In the genomic region with DNA sequence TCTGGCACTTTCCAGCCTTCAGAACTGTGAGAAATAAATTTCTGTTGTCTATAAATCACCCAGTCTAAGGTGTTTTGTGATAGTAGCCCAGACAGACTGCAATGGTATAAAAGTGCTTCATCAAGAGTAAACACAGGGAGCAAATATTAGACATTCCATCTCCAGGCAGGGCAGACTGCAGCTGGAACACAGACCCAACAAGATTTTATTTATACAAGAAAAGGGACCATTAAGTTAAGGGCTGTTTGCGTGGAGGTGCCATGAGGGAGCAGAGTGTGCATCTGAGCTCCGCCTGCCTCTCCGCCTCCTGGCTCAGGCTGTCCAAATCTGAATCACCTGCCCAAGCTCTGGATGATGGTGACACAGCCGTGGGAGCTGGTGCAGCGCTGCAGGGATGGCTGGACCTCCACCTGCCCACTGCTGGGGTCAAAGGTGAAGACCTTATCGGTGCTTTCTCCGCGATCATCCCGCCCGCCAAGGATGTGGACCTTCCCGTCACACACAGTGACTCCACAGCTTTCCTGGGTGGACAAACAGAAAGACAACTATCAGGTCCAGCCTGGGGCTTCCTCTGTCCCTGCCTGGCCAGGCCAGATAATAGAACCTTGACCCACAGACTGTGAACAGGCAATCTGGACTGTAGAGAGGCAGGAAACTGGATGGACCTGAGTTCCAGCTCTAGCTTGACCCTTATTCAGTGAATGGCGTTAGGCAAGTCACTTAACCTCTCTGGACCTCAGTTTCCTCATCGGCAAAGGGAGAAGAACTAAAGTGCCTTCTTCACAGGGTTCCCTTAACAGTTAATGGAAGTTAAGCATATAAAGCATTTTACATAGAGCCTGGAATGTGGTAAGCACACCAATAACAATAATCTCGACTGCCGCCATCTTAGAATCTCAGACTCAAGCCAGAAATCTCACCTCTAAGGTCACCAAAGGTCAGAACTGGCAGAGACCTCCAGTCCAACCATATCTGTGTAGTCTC, we compare ENCODE assay signal across 13 cellular contexts. TPM values are rescaled to one million over a fixed set of nuclear protein-coding genes. Genes with fewer than 3 reads are reported as not detected.
DNase-seq lines count a peak whose midpoint lies in the region; ATAC-seq and TF ChIP-seq lines count a peak whose summit lies in the region.
"Had no signal": no experiment of that assay in that cellular context is flagged by ENCODE, and none has a peak within 500 bp of the region (broad histone marks: within the 10 kb centered on the region; RNA-seq: fewer than 3 reads in every experiment).

No MANE protein-coding gene starts in this region.

- no peak overlapping the region for H3K4me3 Mint-ChIP-seq in brain
- H3K4me3 Mint-ChIP-seq: activated CD4-positive, alpha-beta T cell treated with anti-CD3 and anti-CD28 coated beads, Interleukin-2, amount 10 ng/mL, durations not matched to agents 24 days and 14 days; CD8-positive, alpha-beta memory T cell had no signal

- H4K20me1 ChIP-seq in MM.1S (ENCODE audit: insufficient read depth, low read length) = no peaks in the 10 kb centered on the region

- H3K4me1 ChIP-seq in MM.1S (ENCODE audit: low read length) = no peaks in the 10 kb centered on the region

- TF ChIP-seq CTCF in brain (conservative IDR thresholded peaks at IDR 0.05) (no peak), omental fat pad (IDR thresholded peaks at IDR 0.05) (no peak), coronary artery (IDR thresholded peaks at IDR 0.05) (no peak), MM.1S (IDR thresholded peaks at IDR 0.05; ENCODE audit: low read length) (no peak)

- peaks cover 6% of the 10 kb centered on the region; the same call in 1 of the 2 replicates for H3F3A ChIP-seq in MM.1S (ENCODE audit: insufficient read depth, low read length)

- no peaks in the 10 kb centered on the region for H3K36me3 ChIP-seq in MM.1S (replicated peaks; ENCODE audit: insufficient read depth, low read length)

- H3K27ac ChIP-seq in coronary artery (peak overlapping the region in 1 of 2 donors; percentile 65), MM.1S (ENCODE audit: low read length) (no peak overlapping the region)
- H3K27ac ChIP-seq: GM23248 had no signal

- no peak overlapping the region for H3K4me3 ChIP-seq in coronary artery
- H3K4me3 ChIP-seq in MM.1S (ENCODE audit: low read length) = no peak overlapping the region
- H3K4me3 ChIP-seq: GM23248 had no signal

- H2AFZ ChIP-seq in MM.1S (ENCODE audit: low read length) = no peak overlapping the region
- H2AFZ ChIP-seq: GM23248 had no signal

- no peaks in the 10 kb centered on the region for H3K9me2 ChIP-seq in MM.1S (replicated peaks; ENCODE audit: insufficient read depth, low read length)

- H3K9me3 Mint-ChIP-seq in brain = peaks cover 0 to under 1% (median 0%) of the 10 kb centered on the region in 5 experiments
- H3K9me3 Mint-ChIP-seq: activated CD4-positive, alpha-beta T cell treated with anti-CD3 and anti-CD28 coated beads, Interleukin-2, amount 10 ng/mL, durations not matched to agents 24 days and 14 days; CD8-positive, alpha-beta memory T cell had no signal

- H3K4me1 Mint-ChIP-seq in brain = peaks cover 66% of the 10 kb centered on the region
- H3K4me1 Mint-ChIP-seq: activated CD4-positive, alpha-beta T cell treated with anti-CD3 and anti-CD28 coated beads, Interleukin-2, amount 10 ng/mL, durations not matched to agents 24 days and 14 days; CD8-positive, alpha-beta memory T cell had no signal

- peaks cover 29% of the 10 kb centered on the region for H3K36me3 Mint-ChIP-seq in brain

- H3K9me3 ChIP-seq in MM.1S (replicated peaks; ENCODE audit: insufficient read depth, low read length) = no peaks in the 10 kb centered on the region

- no peak overlapping the region for H3K4me2 ChIP-seq in MM.1S (ENCODE audit: low read depth, low read length)

- DNase-seq in DMS53 (lab: John Stamatoyannopoulos, UW) (peak; percentile 97), NCI-H2029 treated with DMSO at 0.1 percent for 48 hours (lab: John Stamatoyannopoulos, UW) (peak; percentile 85), omental fat pad (ENCODE audit: low spot score) (no peak), NCI-H1694 (lab: John Stamatoyannopoulos, UW) (no peak), coronary artery (ENCODE audit: low spot score) (no peak), MM.1S (no peak)
- DNase-seq: activated CD4-positive, alpha-beta T cell treated with anti-CD3 and anti-CD28 coated beads, Interleukin-2, amount 10 ng/mL, durations not matched to agents 24 days and 14 days; activated naive CD4-positive, alpha-beta T cell treated with anti-CD3 and anti-CD28 coated beads, Interleukin-2, amount 50 U/mL, for 16 hours; CD8-positive, alpha-beta memory T cell; GM23248; stimulated activated CD4-positive, alpha-beta T cell treated with anti-CD3 and anti-CD28 coated beads, Interleukin-15, amount 100 ng/mL, for 24 hours had no signal

- peak; percentile 38 for ATAC-seq in omental fat pad (ENCODE audit: low FRiP score)
- no peak for ATAC-seq in HG02610 (IDR thresholded peaks at IDR 0.05; ENCODE audit: unreplicated experiment)

- H3K27me3 Mint-ChIP-seq in brain = no peaks in the 10 kb centered on the region
- H3K27me3 Mint-ChIP-seq: CD8-positive, alpha-beta memory T cell had no signal

- no peaks in the 10 kb centered on the region for H3K79me2 ChIP-seq in MM.1S (ENCODE audit: low read length)

- no peaks in the 10 kb centered on the region for H3K27me3 ChIP-seq in MM.1S (replicated peaks; ENCODE audit: insufficient read depth, low read length)

- H3K27ac Mint-ChIP-seq in brain = peak overlapping the region; percentile 38 to 98 (median 94)
- H3K27ac Mint-ChIP-seq: activated CD4-positive, alpha-beta T cell treated with anti-CD3 and anti-CD28 coated beads, Interleukin-2, amount 10 ng/mL, durations not matched to agents 24 days and 14 days had no signal

- H3K9ac ChIP-seq in MM.1S (ENCODE audit: low read length) = no peak overlapping the region
- H3K9ac ChIP-seq: GM23248 had no signal

RNA-seq across cellular contexts. Expression of a gene that starts 10.5 kb away (rescaled TPM):
- 12.1 TPM for polyA plus RNA-seq in brain (ENCODE audit: insufficient read depth, low read depth, low replicate concordance)
- 1 to 10 TPM in 3 of 4 donors, not detected in 1; 1.3 to 2.4 (median 1.8) TPM for total RNA-seq in omental fat pad

RNA-seq across cellular contexts. Expression of a gene that starts 23.2 kb away (rescaled TPM):
- polyA plus RNA-seq in brain (ENCODE audit: insufficient read depth, low read depth, low replicate concordance) = 3,030 TPM
- 1,000 to 10,000 TPM in 3 of 4 donors, 100 to 1,000 TPM in 1; 876 to 1,394 (median 1,127) TPM for total RNA-seq in omental fat pad

Comparison
In these comparisons a context has a peak if more than half of its experiments do, and no peak if none do; other contexts are left out.
1. DNase-seq: peak in DMS53 (single experiment) and NCI-H2029 treated with DMSO at 0.1 percent for 48 hours (single experiment); none in omental fat pad (single experiment), NCI-H1694 (single experiment), coronary artery (single experiment) and MM.1S (single experiment).